10 cellular contexts compared by ENCODE assay signal in genomic region chr6:33321227-33321626, GRCh38. TPM values are rescaled to one million over a fixed set of nuclear protein-coding genes. Genes with fewer than 3 reads are reported as not detected.
DNase-seq lines count a peak whose midpoint lies in the region; ATAC-seq and TF ChIP-seq lines count a peak whose summit lies in the region.
"Had no signal": no experiment of that assay in that cellular context is flagged by ENCODE, and none has a peak within 500 bp of the region (broad histone marks: within the 10 kb centered on the region; RNA-seq: fewer than 3 reads in every experiment).

No MANE protein-coding gene starts in this region.

- H3K79me2 ChIP-seq in Loucy (ENCODE audit: insufficient read depth, low read length), result peaks cover 53% of the 10 kb centered on the region

- ATAC-seq in CD4-positive, CD25-positive, alpha-beta regulatory T cell (ENCODE audit: low read depth in 2 of 2), result no peak
- ATAC-seq in GM18907 (IDR thresholded peaks at IDR 0.05; ENCODE audit: unreplicated experiment), result no peak

- no peaks in the 10 kb centered on the region for H3K27me3 ChIP-seq in CD4-positive, CD25-positive, alpha-beta regulatory T cell (ENCODE audit: control insufficient read depth, insufficient read depth, low read length)
- no peaks in the 10 kb centered on the region for H3K27me3 ChIP-seq in Loucy (ENCODE audit: insufficient read depth, low read length, poor library complexity, severe bottlenecking)
- no peaks in the 10 kb centered on the region for H3K27me3 ChIP-seq in neuron (ENCODE audit: insufficient read depth, low read length)

- no peak for TF ChIP-seq POLR2A in lower leg skin (IDR thresholded peaks at IDR 0.05)

- peaks cover 6% of the 10 kb centered on the region; the same call in 1 of the 2 replicates for H3F3A ChIP-seq in Loucy (ENCODE audit: low read depth)

- H3K36me3 Mint-ChIP-seq in CD4-positive, CD25-positive, alpha-beta regulatory T cell, result peaks cover 38% of the 10 kb centered on the region
- H3K36me3 Mint-ChIP-seq in chondrocyte (ENCODE audit: low read depth), result peaks cover 19% of the 10 kb centered on the region

- H3K27me3 Mint-ChIP-seq in CD4-positive, CD25-positive, alpha-beta regulatory T cell, result no peaks in the 10 kb centered on the region
- H3K27me3 Mint-ChIP-seq in chondrocyte (ENCODE audit: low read depth), result no peaks in the 10 kb centered on the region

- H3K27ac Mint-ChIP-seq in CD4-positive, CD25-positive, alpha-beta regulatory T cell, result peak overlapping the region in 1 of 3 donors; percentile 62
- peak overlapping the region; percentile 61 for H3K27ac Mint-ChIP-seq in chondrocyte (ENCODE audit: unreplicated experiment)

- H3K4me1 Mint-ChIP-seq in CD4-positive, CD25-positive, alpha-beta regulatory T cell, result peaks cover 4 to 79% (median 44%) of the 10 kb centered on the region in 4 donors
- peaks cover 67% of the 10 kb centered on the region for H3K4me1 Mint-ChIP-seq in chondrocyte (ENCODE audit: low read depth)

- WGBS in lower leg skin, 2 donors, result 69 to 80% methylated on average over 9 of the region's 9 CpGs

- H3K4me3 Mint-ChIP-seq in CD4-positive, CD25-positive, alpha-beta regulatory T cell, result peak overlapping the region; percentile 84 to 100 (median 94)
- H3K4me3 Mint-ChIP-seq in chondrocyte (ENCODE audit: unreplicated experiment), result peak overlapping the region; percentile 94

- no peaks in the 10 kb centered on the region for H3K9me2 ChIP-seq in Loucy (replicated peaks; ENCODE audit: low read depth, low read length)

- H3K27ac ChIP-seq in CD4-positive, CD25-positive, alpha-beta regulatory T cell (ENCODE audit: insufficient read depth, low read length, poor library complexity, severe bottlenecking), result no peak overlapping the region

- TF ChIP-seq CTCF in Loucy (conservative IDR thresholded peaks at IDR 0.05; ENCODE audit: low read length) (no peak), chondrocyte (IDR thresholded peaks at IDR 0.05) (no peak), lower leg skin (IDR thresholded peaks at IDR 0.05) (no peak)

- H3K4me3 ChIP-seq in CD4-positive, CD25-positive, alpha-beta regulatory T cell (ENCODE audit: low read depth, low read length), result peak overlapping the region; percentile 98
- H3K4me3 ChIP-seq in Loucy (ENCODE audit: low read length, poor library complexity, severe bottlenecking) (peak overlapping the region; percentile 92), neuron (ENCODE audit: low read length) (peak overlapping the region; percentile 62), lower leg skin (ENCODE audit: low read depth, poor library complexity, severe bottlenecking) (no peak overlapping the region)

- no peaks in the 10 kb centered on the region for H3K9me3 ChIP-seq in CD4-positive, CD25-positive, alpha-beta regulatory T cell (ENCODE audit: control insufficient read depth in 2 of 2, low read length in 2 of 2)
- no peaks in the 10 kb centered on the region for H3K9me3 ChIP-seq in Loucy (ENCODE audit: insufficient read depth, low read depth, low read length)
- no peaks in the 10 kb centered on the region for H3K9me3 ChIP-seq in neuron (ENCODE audit: low read length)

- H4K20me1 ChIP-seq in Loucy (ENCODE audit: insufficient read depth, low read length, poor library complexity, severe bottlenecking), result peaks cover 30% of the 10 kb centered on the region

- no peak overlapping the region for H2AFZ ChIP-seq in Loucy (ENCODE audit: low read length)
- H2AFZ ChIP-seq in neuron (ENCODE audit: low read depth, low read length), result no peak overlapping the region

- intact Hi-C loops in lower leg skin (cut with DNase I; ENCODE audit: low total_unique reads), result no loop called here

- peak overlapping the region; percentile 96 for H3K9ac ChIP-seq in Loucy (ENCODE audit: low read depth, low read length, poor library complexity, severe bottlenecking)

- H3K4me2 ChIP-seq in Loucy (ENCODE audit: low read depth, low read length, poor library complexity, severe bottlenecking), result peak overlapping the region; percentile 95

- H3K36me3 ChIP-seq in CD4-positive, CD25-positive, alpha-beta regulatory T cell (ENCODE audit: control insufficient read depth, insufficient read depth, low read length), result peaks cover 32% of the 10 kb centered on the region
- H3K36me3 ChIP-seq in Loucy (ENCODE audit: insufficient read depth, low read length), result peaks cover 23% of the 10 kb centered on the region; the same call in 1 of the 2 replicates
- peaks cover 33% of the 10 kb centered on the region for H3K36me3 ChIP-seq in neuron (ENCODE audit: insufficient read depth, low read length)

- no peak for DNase-seq in CD4-positive, CD25-positive, alpha-beta regulatory T cell
- no peak for DNase-seq in chondrocyte (ENCODE audit: low spot score)
- no peak for DNase-seq in stimulated activated CD4-positive, alpha-beta T cell treated with anti-CD3 and anti-CD28 coated beads, Interleukin-4, amount 100 ng/mL, for 1 hour
- DNase-seq in NCI-H2227 (lab: John Stamatoyannopoulos, UW; ENCODE audit: unreplicated experiment), result no peak
- no peak for DNase-seq in lower leg skin (ENCODE audit: low spot score in 2 of 2)
- DNase-seq: activated CD4-positive, alpha-beta T cell treated with anti-CD3 and anti-CD28 coated beads for 1 hour; NCI-H2029 had no signal

- peaks cover 0 to 1% (median 0%) of the 10 kb centered on the region in 7 donors for H3K9me3 Mint-ChIP-seq in CD4-positive, CD25-positive, alpha-beta regulatory T cell
- no peaks in the 10 kb centered on the region for H3K9me3 Mint-ChIP-seq in chondrocyte (ENCODE audit: low read depth)

- H3K4me1 ChIP-seq in CD4-positive, CD25-positive, alpha-beta regulatory T cell (ENCODE audit: control insufficient read depth, insufficient read depth, low read length, poor library complexity, severe bottlenecking), result peaks cover 68% of the 10 kb centered on the region
- peaks cover 52% of the 10 kb centered on the region for H3K4me1 ChIP-seq in Loucy (ENCODE audit: insufficient read depth, low read length, poor library complexity, severe bottlenecking)
- peaks cover 49% of the 10 kb centered on the region for H3K4me1 ChIP-seq in neuron (ENCODE audit: insufficient read depth, low read length)

RNA-seq across cellular contexts. Expression of gene DAXX, which starts 1.5 kb away (rescaled TPM):
- total RNA-seq in CD4-positive, CD25-positive, alpha-beta regulatory T cell, result 45.1 TPM
- 100 to 1,000 TPM in 2 of 4 donors, 10 to 100 TPM in 2; 88.0 to 104 (median 97.5) TPM for polyA plus RNA-seq in CD4-positive, CD25-positive, alpha-beta regulatory T cell
- total RNA-seq in chondrocyte (26.3 to 27.1 TPM (median 26.4 TPM) in 3 replicates), lower leg skin (10 to 100 TPM; 41.2 to 45.4 (median 43.3) TPM)

RNA-seq across cellular contexts. Expression of gene ZBTB22, which starts 3.7 kb away (rescaled TPM):
- total RNA-seq in CD4-positive, CD25-positive, alpha-beta regulatory T cell, result 19.4 TPM
- 10 to 100 TPM in 2 of 4 donors, 1 to 10 TPM in 2; 8.3 to 13.5 (median 11.5) TPM for polyA plus RNA-seq in CD4-positive, CD25-positive, alpha-beta regulatory T cell
- total RNA-seq in chondrocyte, result 21.4 to 22.2 TPM (median 22.1 TPM) in 3 replicates
- 10 to 100 TPM; 25.0 to 53.7 (median 35.8) TPM for total RNA-seq in lower leg skin

RNA-seq across cellular contexts. Expression of gene TAPBP, which starts 7.3 kb away (rescaled TPM):
- total RNA-seq in CD4-positive, CD25-positive, alpha-beta regulatory T cell, result 281 TPM
- polyA plus RNA-seq in CD4-positive, CD25-positive, alpha-beta regulatory T cell, result 100 to 1,000 TPM; 251 to 314 (median 262) TPM
- total RNA-seq in chondrocyte, result 86.2 to 102 TPM (median 88.1 TPM) in 3 replicates
- 100 to 1,000 TPM in 1 of 4 donors, 10 to 100 TPM in 3; 80.3 to 122 (median 92.0) TPM for total RNA-seq in lower leg skin

RNA-seq across cellular contexts. Expression of gene RGL2, which starts 22.5 kb away (rescaled TPM):
- total RNA-seq in CD4-positive, CD25-positive, alpha-beta regulatory T cell, result 59.2 TPM
- polyA plus RNA-seq in CD4-positive, CD25-positive, alpha-beta regulatory T cell, result 1 to 10 TPM; 7.2 to 9.4 (median 8.1) TPM
- total RNA-seq in chondrocyte (39.2 to 54.5 TPM (median 50.5 TPM) in 3 replicates), lower leg skin (10 to 100 TPM; 79.7 to 95.3 (median 84.4) TPM)

RNA-seq across cellular contexts. Expression of gene PFDN6, which starts 31.8 kb away (rescaled TPM):
- 20.0 TPM for total RNA-seq in CD4-positive, CD25-positive, alpha-beta regulatory T cell
- 10 to 100 TPM; 33.7 to 47.0 (median 38.4) TPM for polyA plus RNA-seq in CD4-positive, CD25-positive, alpha-beta regulatory T cell
- total RNA-seq in chondrocyte (25.3 to 35.5 TPM (median 27.8 TPM) in 3 replicates), lower leg skin (10 to 100 TPM; 22.6 to 36.3 (median 35.3) TPM)
